9 cellular contexts compared by ENCODE assay signal in genomic region chr19:55172741-55173140, GRCh38. TPM values are rescaled to one million over a fixed set of nuclear protein-coding genes. Genes with fewer than 3 reads are reported as not detected.
DNase-seq lines count a peak whose midpoint lies in the region; ATAC-seq and TF ChIP-seq lines count a peak whose summit lies in the region.
"Had no signal": no experiment of that assay in that cellular context is flagged by ENCODE, and none has a peak within 500 bp of the region (broad histone marks: within the 10 kb centered on the region; RNA-seq: fewer than 3 reads in every experiment).

No MANE protein-coding gene starts in this region.

- peaks cover 38 to 100% (median 87%) of the 10 kb centered on the region in 3 donors for H3K27me3 ChIP-seq in stomach
- H3K27me3 ChIP-seq in effector memory CD4-positive, alpha-beta T cell (replicated peaks; ENCODE audit: control insufficient read depth, insufficient read depth, low read length, poor library complexity, severe bottlenecking), result peaks cover 39% of the 10 kb centered on the region

- H3K9me3 ChIP-seq in stomach, result no peaks in the 10 kb centered on the region
- no peaks in the 10 kb centered on the region for H3K9me3 ChIP-seq in effector memory CD4-positive, alpha-beta T cell (ENCODE audit: control insufficient read depth, low read length)

- 13 to 19% (median 17%) methylated on average over 12 of the region's 12 CpGs for WGBS in stomach, 5 donors

- no peaks in the 10 kb centered on the region for H3K9me3 Mint-ChIP-seq in stimulated activated naive CD8-positive, alpha-beta T cell treated with anti-CD3 and anti-CD28 coated beads, Interleukin-15, Interleukin-2, amounts not matched to agents 100 ng/mL and 50 ng/mL, for 24 hours
- no peaks in the 10 kb centered on the region for H3K9me3 Mint-ChIP-seq in activated T-helper 17 cell treated with anti-CD3 and anti-CD28 coated beads, Interleukin-2, amount 50 U/mL, for 72 hours

- H3K36me3 Mint-ChIP-seq in stimulated activated naive CD8-positive, alpha-beta T cell treated with anti-CD3 and anti-CD28 coated beads, Interleukin-15, Interleukin-2, amounts not matched to agents 100 ng/mL and 50 ng/mL, for 24 hours (ENCODE audit: low read depth), result no peaks in the 10 kb centered on the region
- no peaks in the 10 kb centered on the region for H3K36me3 Mint-ChIP-seq in activated T-helper 17 cell treated with anti-CD3 and anti-CD28 coated beads, Interleukin-2, amount 50 U/mL, for 72 hours (ENCODE audit: low read depth)

- peaks cover 6 to 20% (median 12%) of the 10 kb centered on the region in 4 donors for H3K4me1 ChIP-seq in stomach
- H3K4me1 ChIP-seq in effector memory CD4-positive, alpha-beta T cell (ENCODE audit: control insufficient read depth, insufficient read depth, low read length, poor library complexity, severe bottlenecking), result peaks cover 13% of the 10 kb centered on the region

- intact Hi-C loops in stomach (cut with DNase I; ENCODE audit: low total_unique reads), result no loop called here

- no peak for TF ChIP-seq EP300 in stomach (IDR thresholded peaks at IDR 0.05)

- no peak overlapping the region for H3K27ac Mint-ChIP-seq in stimulated activated naive CD8-positive, alpha-beta T cell treated with anti-CD3 and anti-CD28 coated beads, Interleukin-15, Interleukin-2, amounts not matched to agents 100 ng/mL and 50 ng/mL, for 24 hours
- H3K27ac Mint-ChIP-seq in activated T-helper 17 cell treated with anti-CD3 and anti-CD28 coated beads, Interleukin-2, amount 50 U/mL, for 72 hours, result no peak overlapping the region

- H3K4me3 ChIP-seq in iPS-11a (ENCODE audit: low read depth, low read length) (peak overlapping the region; percentile 50), stomach (no peak overlapping the region)
- no peak overlapping the region for H3K4me3 ChIP-seq in effector memory CD4-positive, alpha-beta T cell (ENCODE audit: insufficient read depth, low read depth, low read length, poor library complexity, severe bottlenecking)

- no peak for ATAC-seq in stimulated activated naive CD8-positive, alpha-beta T cell treated with anti-CD3 and anti-CD28 coated beads, Interleukin-15, Interleukin-2, amounts not matched to agents 100 U/mL and 50 U/mL, for 24 hours
- ATAC-seq in activated T-helper 17 cell treated with anti-CD3 and anti-CD28 coated beads, Interleukin-2, amount 50 U/mL, for 72 hours (replicated peaks), result no peak
- ATAC-seq in HG02981 (IDR thresholded peaks at IDR 0.05; ENCODE audit: unreplicated experiment), result no peak

- no peak for DNase-seq in stimulated activated naive CD8-positive, alpha-beta T cell treated with anti-CD3 and anti-CD28 coated beads, Interleukin-15, Interleukin-2, amounts not matched to agents 100 U/mL and 50 U/mL, for 24 hours
- DNase-seq in stomach (no peak), NCI-H510A treated with DMSO at 0.1 percent for 48 hours (lab: John Stamatoyannopoulos, UW) (no peak)
- no peak for DNase-seq in effector memory CD4-positive, alpha-beta T cell
- DNase-seq: Kasumi-1 had no signal

- TF ChIP-seq CTCF in stomach (IDR thresholded peaks at IDR 0.05), result no peak

- H3K36me3 ChIP-seq in stomach, result no peaks in the 10 kb centered on the region
- no peaks in the 10 kb centered on the region for H3K36me3 ChIP-seq in effector memory CD4-positive, alpha-beta T cell (ENCODE audit: control insufficient read depth, insufficient read depth, low read length)

- H3K27ac ChIP-seq in stomach, result no peak overlapping the region
- no peak overlapping the region for H3K27ac ChIP-seq in effector memory CD4-positive, alpha-beta T cell (ENCODE audit: insufficient read depth, low read length, poor library complexity, severe bottlenecking)

- peaks cover 74% of the 10 kb centered on the region for H3K27me3 Mint-ChIP-seq in stimulated activated naive CD8-positive, alpha-beta T cell treated with anti-CD3 and anti-CD28 coated beads, Interleukin-15, Interleukin-2, amounts not matched to agents 100 ng/mL and 50 ng/mL, for 24 hours
- peaks cover 39% of the 10 kb centered on the region for H3K27me3 Mint-ChIP-seq in activated T-helper 17 cell treated with anti-CD3 and anti-CD28 coated beads, Interleukin-2, amount 50 U/mL, for 72 hours

- H3K4me1 Mint-ChIP-seq in stimulated activated naive CD8-positive, alpha-beta T cell treated with anti-CD3 and anti-CD28 coated beads, Interleukin-15, Interleukin-2, amounts not matched to agents 100 ng/mL and 50 ng/mL, for 24 hours (ENCODE audit: low read depth), result peaks cover 10% of the 10 kb centered on the region
- no peaks in the 10 kb centered on the region for H3K4me1 Mint-ChIP-seq in activated T-helper 17 cell treated with anti-CD3 and anti-CD28 coated beads, Interleukin-2, amount 50 U/mL, for 72 hours

- H3K4me3 Mint-ChIP-seq in stimulated activated naive CD8-positive, alpha-beta T cell treated with anti-CD3 and anti-CD28 coated beads, Interleukin-15, Interleukin-2, amounts not matched to agents 100 ng/mL and 50 ng/mL, for 24 hours, result peak overlapping the region; percentile 23
- H3K4me3 Mint-ChIP-seq in activated T-helper 17 cell treated with anti-CD3 and anti-CD28 coated beads, Interleukin-2, amount 50 U/mL, for 72 hours, result peak overlapping the region; percentile 52

- TF ChIP-seq POLR2A in stomach (IDR thresholded peaks at IDR 0.05), result no peak

RNA-seq across cellular contexts. Expression of gene DNAAF3, which starts 6.3 kb away (rescaled TPM):
- under 1 TPM in 1 of 2 donors, not detected in 1; 0.35 TPM for total RNA-seq in activated T-helper 17 cell treated with anti-CD3 and anti-CD28 coated beads, Interleukin-2, amount 50 U/mL, for 72 hours
- 1 to 10 TPM in 1 of 5 donors, not detected in 4; 1.9 TPM for total RNA-seq in stomach
- under 1 TPM in 2 of 3 donors, not detected in 1; 0.68 to 0.75 TPM for polyA plus RNA-seq in stomach

RNA-seq across cellular contexts. Expression of gene SYT5, which starts 7.3 kb away (rescaled TPM):
- not detected for total RNA-seq in activated T-helper 17 cell treated with anti-CD3 and anti-CD28 coated beads, Interleukin-2, amount 50 U/mL, for 72 hours
- total RNA-seq in stomach, result 1 to 10 TPM in 1 of 5 donors, not detected in 4; 1.8 TPM
- polyA plus RNA-seq in stomach, result 1 to 10 TPM in 2 of 3 donors, under 1 TPM in 1; 0.20 to 2.8 (median 1.7) TPM

RNA-seq across cellular contexts. Expression of gene TNNI3, which starts 15.2 kb away (rescaled TPM):
- total RNA-seq in activated T-helper 17 cell treated with anti-CD3 and anti-CD28 coated beads, Interleukin-2, amount 50 U/mL, for 72 hours, result not detected
- not detected for total RNA-seq in stomach
- 10 to 100 TPM in 1 of 3 donors, 1 to 10 TPM in 2; 4.2 to 14.1 (median 7.8) TPM for polyA plus RNA-seq in stomach

RNA-seq across cellular contexts. Expression of gene TNNT1, which starts 23.7 kb away (rescaled TPM):
- total RNA-seq in activated T-helper 17 cell treated with anti-CD3 and anti-CD28 coated beads, Interleukin-2, amount 50 U/mL, for 72 hours, result not detected
- 1 to 10 TPM in 1 of 5 donors, not detected in 4; 1.1 TPM for total RNA-seq in stomach
- 10 to 100 TPM in 1 of 3 donors, 1 to 10 TPM in 1, under 1 TPM in 1; 0.87 to 19.6 (median 6.7) TPM for polyA plus RNA-seq in stomach

RNA-seq across cellular contexts. Expression of gene PTPRH, which starts 36.6 kb away (rescaled TPM):
- not detected for total RNA-seq in activated T-helper 17 cell treated with anti-CD3 and anti-CD28 coated beads, Interleukin-2, amount 50 U/mL, for 72 hours
- 10 to 100 TPM; 34.9 to 83.9 (median 52.5) TPM for total RNA-seq in stomach
- 10 to 100 TPM in 2 of 3 donors, 1 to 10 TPM in 1; 5.3 to 22.5 (median 17.3) TPM for polyA plus RNA-seq in stomach
